In genomic region chr18:50356036-50356945, GRCh38 we compare ENCODE assay signal across 8 cellular contexts. TPM values are rescaled to one million over a fixed set of nuclear protein-coding genes. Genes with fewer than 3 reads are reported as not detected.
DNase-seq lines count a peak whose midpoint lies in the region; ATAC-seq, FAIRE-seq and TF ChIP-seq lines count a peak whose summit lies in the region.

No MANE protein-coding gene starts in this region.

- H3K4me1 ChIP-seq in neural progenitor cell: no peaks in the 10 kb centered on the region
- peaks cover 4 to 17% (median 12%) of the 10 kb centered on the region in 6 donors for H3K4me1 ChIP-seq in spleen

- H3K4me3 ChIP-seq in GM12865 (ENCODE audit: low read depth, low read length): no peak overlapping the region; the same call in 1 of the 2 replicates
- no peak overlapping the region for H3K4me3 ChIP-seq in neural progenitor cell
- H3K4me3 ChIP-seq in spleen: peak overlapping the region in 1 of 8 donors; percentile 32

- H3K79me2 ChIP-seq in neural progenitor cell (ENCODE audit: low read depth): no peaks in the 10 kb centered on the region

- H3K4me1 Mint-ChIP-seq in activated CD8-positive, alpha-beta T cell treated with anti-CD3 and anti-CD28 coated beads for 36 hours (ENCODE audit: low read depth): peaks cover 9% of the 10 kb centered on the region
- peaks cover 9% of the 10 kb centered on the region for H3K4me1 Mint-ChIP-seq in neural progenitor cell

- H3K9ac ChIP-seq in neural progenitor cell: no peak overlapping the region

- TF ChIP-seq CTCF in GM12865 (IDR thresholded peaks at IDR 0.05; ENCODE audit: insufficient read depth, low read depth, low read length, missing control alignments): peak; percentile 55
- TF ChIP-seq CTCF in activated CD8-positive, alpha-beta T cell treated with anti-CD3 and anti-CD28 coated beads for 36 hours (IDR thresholded peaks at IDR 0.05): peak; percentile 30
- TF ChIP-seq CTCF in neural progenitor cell (IDR thresholded peaks at IDR 0.05): no peak
- peak in 1 of 11 experiments; percentile 11 for TF ChIP-seq CTCF in spleen (IDR thresholded peaks at IDR 0.05 in 8 of 11, conservative IDR thresholded peaks at IDR 0.05 in 3 of 11)

- peak; percentile 84 for ATAC-seq in GM21515 (IDR thresholded peaks at IDR 0.05; ENCODE audit: unreplicated experiment)
- peak; percentile 69 for ATAC-seq in HG03571 (IDR thresholded peaks at IDR 0.05; ENCODE audit: unreplicated experiment)
- ATAC-seq in activated CD8-positive, alpha-beta T cell treated with anti-CD3 and anti-CD28 coated beads for 36 hours: peak; percentile 77

- CTCF ChIA-PET in activated CD8-positive, alpha-beta T cell treated with anti-CD3 and anti-CD28 coated beads for 36 hours (lab: Charles Lee): interaction anchor here (0.6 to 5.4 kb wide), 59 partner anchors 13 to 1681 kb away, joined by 3 to 66 read pairs (median 5); partner anchors contain the start of genes CFAP53, MBD1, MYO5B and SKA1

- no peaks in the 10 kb centered on the region for H4K20me1 ChIP-seq in neural progenitor cell (ENCODE audit: low read depth)

- DNase-seq in GM12865 (ENCODE audit: low read depth): peak; percentile 86
- DNase-seq in activated CD8-positive, alpha-beta T cell treated with anti-CD3 and anti-CD28 coated beads for 36 hours: peak; percentile 36
- DNase-seq in neural progenitor cell (ENCODE audit: low spot score): no peak
- no peak for DNase-seq in RCC 7860 (ENCODE audit: low spot score)
- DNase-seq in spleen: no peak
- DNase-seq in stimulated activated naive CD4-positive, alpha-beta T cell treated with Interleukin-2 at 50 U/mL for 16 hours (lab: John Stamatoyannopoulos, UW): no peak

- H3K36me3 Mint-ChIP-seq in activated CD8-positive, alpha-beta T cell treated with anti-CD3 and anti-CD28 coated beads for 36 hours (ENCODE audit: low read depth): no peaks in the 10 kb centered on the region
- H3K36me3 Mint-ChIP-seq in neural progenitor cell: no peaks in the 10 kb centered on the region

- H3K27me3 Mint-ChIP-seq in activated CD8-positive, alpha-beta T cell treated with anti-CD3 and anti-CD28 coated beads for 36 hours: peaks cover 18% of the 10 kb centered on the region
- peaks cover 6% of the 10 kb centered on the region for H3K27me3 Mint-ChIP-seq in neural progenitor cell (ENCODE audit: insufficient read depth, low read depth)

- no peak overlapping the region for H3K27ac Mint-ChIP-seq in activated CD8-positive, alpha-beta T cell treated with anti-CD3 and anti-CD28 coated beads for 36 hours
- no peak overlapping the region for H3K27ac Mint-ChIP-seq in neural progenitor cell

- H3F3A ChIP-seq in neural progenitor cell (ENCODE audit: low read depth): no peaks in the 10 kb centered on the region

- no peaks in the 10 kb centered on the region for H3K9me3 ChIP-seq in neural progenitor cell (ENCODE audit: low read depth)
- H3K9me3 ChIP-seq in spleen: no peaks in the 10 kb centered on the region

- 9 to 25% (median 14%) methylated on average over 4 of the region's 4 CpGs for WGBS in spleen, 5 donors

- H3K9me3 Mint-ChIP-seq in activated CD8-positive, alpha-beta T cell treated with anti-CD3 and anti-CD28 coated beads for 36 hours: no peaks in the 10 kb centered on the region
- H3K9me3 Mint-ChIP-seq in neural progenitor cell: no peaks in the 10 kb centered on the region

- H3K27me3 ChIP-seq in neural progenitor cell: peaks cover 15% of the 10 kb centered on the region
- peaks cover 0 to 21% (median 3%) of the 10 kb centered on the region in 7 donors for H3K27me3 ChIP-seq in spleen (replicated peaks in 1 of 7)

- FAIRE-seq in RCC 7860 (lab: Jason Lieb, UNC): no peak

- peak overlapping the region; percentile 64 for H2AFZ ChIP-seq in neural progenitor cell (replicated peaks)

- no peak overlapping the region for H3K4me2 ChIP-seq in neural progenitor cell

- no peak overlapping the region for H3K4me3 Mint-ChIP-seq in activated CD8-positive, alpha-beta T cell treated with anti-CD3 and anti-CD28 coated beads for 36 hours
- no peak overlapping the region for H3K4me3 Mint-ChIP-seq in neural progenitor cell

- intact Hi-C loops in activated CD8-positive, alpha-beta T cell treated with anti-CD3 and anti-CD28 coated beads for 36 hours (cut with micrococcal nuclease): no loop called here
- intact Hi-C loops in spleen (cut with DNase I; ENCODE audit: low total_unique reads): loop anchor here (10.0 kb wide), 1 partner anchor 91 kb away; the partner anchor contains the start of gene CFAP53

- POLR2A ChIA-PET in activated CD8-positive, alpha-beta T cell treated with anti-CD3 and anti-CD28 coated beads for 36 hours (lab: Charles Lee): no interaction called here

- H3K36me3 ChIP-seq in neural progenitor cell (no peaks in the 10 kb centered on the region), spleen (no peaks in the 10 kb centered on the region)

- no peak overlapping the region for H3K27ac ChIP-seq in neural progenitor cell
- H3K27ac ChIP-seq in spleen: peak overlapping the region in 3 of 8 donors; percentile 12 to 39 (median 37)

- no peak for TF ChIP-seq POLR2A in spleen (IDR thresholded peaks at IDR 0.05)

RNA-seq across cellular contexts. Expression of gene SKA1, which starts 18.6 kb away (rescaled TPM):
- total RNA-seq in activated CD8-positive, alpha-beta T cell treated with anti-CD3 and anti-CD28 coated beads for 36 hours: 10 to 100 TPM; 29.4 to 32.2 TPM
- total RNA-seq in neural progenitor cell (ENCODE audit: low replicate concordance): 31.4 and 57.2 TPM in 2 replicates
- total RNA-seq in spleen: 1 to 10 TPM in 5 of 7 donors, under 1 TPM in 2; 0.66 to 4.2 (median 1.8) TPM
- 1 to 10 TPM in 2 of 3 donors, under 1 TPM in 1; 0.48 to 1.8 (median 1.6) TPM for polyA plus RNA-seq in spleen

Comparison
In these comparisons a context has a peak if more than half of its experiments do, and no peak if none do; other contexts are left out.
1. DNase-seq: peak in GM12865 (single experiment) and activated CD8-positive, alpha-beta T cell treated with anti-CD3 and anti-CD28 coated beads for 36 hours (single experiment); none in neural progenitor cell (single experiment), RCC 7860 (single experiment), spleen (single experiment) and stimulated activated naive CD4-positive, alpha-beta T cell treated with Interleukin-2 at 50 U/mL for 16 hours (single experiment).
2. Peak in every context shown above with its lines, with median percentiles within 50 percentile points of each other: ATAC-seq.